Comparison of ENCODE assay signal across 8 cellular contexts in the genomic region with DNA sequence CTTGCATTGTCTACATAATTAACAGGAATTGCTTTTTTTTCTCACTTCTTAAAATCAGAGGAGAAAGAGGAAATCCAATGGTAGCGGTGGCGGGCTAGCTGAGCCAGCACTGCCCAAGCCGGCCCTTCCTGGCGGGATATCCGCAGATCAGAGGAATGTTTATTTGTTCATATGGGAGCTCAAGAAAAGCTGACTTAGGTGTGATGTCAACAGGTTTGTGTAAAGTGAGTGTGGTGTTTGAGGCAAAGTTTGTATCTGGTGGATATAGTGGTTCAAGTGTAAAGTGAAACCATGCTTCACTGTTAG. TPM values are rescaled to one million over a fixed set of nuclear protein-coding genes. Genes with fewer than 3 reads are reported as not detected.
DNase-seq lines count a peak whose midpoint lies in the region; ATAC-seq and TF ChIP-seq lines count a peak whose summit lies in the region.

No MANE protein-coding gene starts in this region.

- H3K27ac ChIP-seq in Peyer's patch = peak overlapping the region; percentile 68 to 87 (median 76)

- H3K27me3 ChIP-seq in Peyer's patch = no peaks in the 10 kb centered on the region

- H3K9me3 ChIP-seq in Peyer's patch = no peaks in the 10 kb centered on the region

- no peak for TF ChIP-seq CTCF in Peyer's patch (IDR thresholded peaks at IDR 0.05)
- no peak for TF ChIP-seq CTCF in epithelial cell of proximal tubule (conservative IDR thresholded peaks at IDR 0.05; ENCODE audit: low read depth, low read length)
- no peak for TF ChIP-seq CTCF in osteocyte (IDR thresholded peaks at IDR 0.05)

- peak overlapping the region; percentile 84 for H3K4me3 Mint-ChIP-seq in osteocyte (ENCODE audit: unreplicated experiment)

- no peaks in the 10 kb centered on the region for H3K36me3 Mint-ChIP-seq in osteocyte (ENCODE audit: unreplicated experiment)

- H3K36me3 ChIP-seq in Peyer's patch = no peaks in the 10 kb centered on the region

- no peak for ATAC-seq in HG02852 (IDR thresholded peaks at IDR 0.05; ENCODE audit: unreplicated experiment)

- peaks cover 42% of the 10 kb centered on the region for H3K27me3 Mint-ChIP-seq in osteocyte (ENCODE audit: unreplicated experiment)

- no peak for DNase-seq in Peyer's patch
- no peak for DNase-seq in epithelial cell of proximal tubule (ENCODE audit: low read depth)
- no peak for DNase-seq in osteocyte (ENCODE audit: extremely low spot score, unreplicated experiment)
- no peak for DNase-seq in mucosa of gallbladder (ENCODE audit: low spot score)
- DNase-seq in hippocampal formation (lab: John Stamatoyannopoulos, UW) = no peak
- no peak for DNase-seq in superior temporal gyrus (ENCODE audit: extremely low spot score)

- TF ChIP-seq POLR2A in Peyer's patch (IDR thresholded peaks at IDR 0.05) = no peak

- H3K9me3 Mint-ChIP-seq in osteocyte (ENCODE audit: unreplicated experiment) = no peaks in the 10 kb centered on the region

- no peak overlapping the region for H3K27ac Mint-ChIP-seq in osteocyte (ENCODE audit: unreplicated experiment)

- H3K4me1 ChIP-seq in Peyer's patch = no peaks in the 10 kb centered on the region

- peaks cover 21% of the 10 kb centered on the region for H3K4me1 Mint-ChIP-seq in osteocyte (ENCODE audit: unreplicated experiment)

- H3K4me3 ChIP-seq in GM08714 (ENCODE audit: low read length) = peak overlapping the region; percentile 98; the same call in 1 of the 2 replicates
- peak overlapping the region; percentile 60 to 76 (median 70) for H3K4me3 ChIP-seq in Peyer's patch
- peak overlapping the region; percentile 78 for H3K4me3 ChIP-seq in epithelial cell of proximal tubule (ENCODE audit: low read depth, low read length)

RNA-seq across cellular contexts. Expression of a gene that starts 0.5 kb away (rescaled TPM):
- total RNA-seq in Peyer's patch (10 to 100 TPM in 1 of 4 donors, 1 to 10 TPM in 3; 9.1 to 12.1 (median 9.5) TPM), epithelial cell of proximal tubule (6.6 and 18.9 TPM in 2 replicates), osteocyte (1.0 and 1.5 TPM in 2 replicates), mucosa of gallbladder (8.3 TPM)
